Comparison of ENCODE assay signal across 1 cellular context in genomic region chr9:119349548-119349947, GRCh38.
TF ChIP-seq lines count a peak whose summit lies in the region.

No MANE protein-coding gene starts in this region.

TF ChIP-seq in GM23338, 12 proteins besides CTCF, POLR2A, EP300 and RAD21 (continued from another document):
- TF ChIP-seq, protein P1, sequence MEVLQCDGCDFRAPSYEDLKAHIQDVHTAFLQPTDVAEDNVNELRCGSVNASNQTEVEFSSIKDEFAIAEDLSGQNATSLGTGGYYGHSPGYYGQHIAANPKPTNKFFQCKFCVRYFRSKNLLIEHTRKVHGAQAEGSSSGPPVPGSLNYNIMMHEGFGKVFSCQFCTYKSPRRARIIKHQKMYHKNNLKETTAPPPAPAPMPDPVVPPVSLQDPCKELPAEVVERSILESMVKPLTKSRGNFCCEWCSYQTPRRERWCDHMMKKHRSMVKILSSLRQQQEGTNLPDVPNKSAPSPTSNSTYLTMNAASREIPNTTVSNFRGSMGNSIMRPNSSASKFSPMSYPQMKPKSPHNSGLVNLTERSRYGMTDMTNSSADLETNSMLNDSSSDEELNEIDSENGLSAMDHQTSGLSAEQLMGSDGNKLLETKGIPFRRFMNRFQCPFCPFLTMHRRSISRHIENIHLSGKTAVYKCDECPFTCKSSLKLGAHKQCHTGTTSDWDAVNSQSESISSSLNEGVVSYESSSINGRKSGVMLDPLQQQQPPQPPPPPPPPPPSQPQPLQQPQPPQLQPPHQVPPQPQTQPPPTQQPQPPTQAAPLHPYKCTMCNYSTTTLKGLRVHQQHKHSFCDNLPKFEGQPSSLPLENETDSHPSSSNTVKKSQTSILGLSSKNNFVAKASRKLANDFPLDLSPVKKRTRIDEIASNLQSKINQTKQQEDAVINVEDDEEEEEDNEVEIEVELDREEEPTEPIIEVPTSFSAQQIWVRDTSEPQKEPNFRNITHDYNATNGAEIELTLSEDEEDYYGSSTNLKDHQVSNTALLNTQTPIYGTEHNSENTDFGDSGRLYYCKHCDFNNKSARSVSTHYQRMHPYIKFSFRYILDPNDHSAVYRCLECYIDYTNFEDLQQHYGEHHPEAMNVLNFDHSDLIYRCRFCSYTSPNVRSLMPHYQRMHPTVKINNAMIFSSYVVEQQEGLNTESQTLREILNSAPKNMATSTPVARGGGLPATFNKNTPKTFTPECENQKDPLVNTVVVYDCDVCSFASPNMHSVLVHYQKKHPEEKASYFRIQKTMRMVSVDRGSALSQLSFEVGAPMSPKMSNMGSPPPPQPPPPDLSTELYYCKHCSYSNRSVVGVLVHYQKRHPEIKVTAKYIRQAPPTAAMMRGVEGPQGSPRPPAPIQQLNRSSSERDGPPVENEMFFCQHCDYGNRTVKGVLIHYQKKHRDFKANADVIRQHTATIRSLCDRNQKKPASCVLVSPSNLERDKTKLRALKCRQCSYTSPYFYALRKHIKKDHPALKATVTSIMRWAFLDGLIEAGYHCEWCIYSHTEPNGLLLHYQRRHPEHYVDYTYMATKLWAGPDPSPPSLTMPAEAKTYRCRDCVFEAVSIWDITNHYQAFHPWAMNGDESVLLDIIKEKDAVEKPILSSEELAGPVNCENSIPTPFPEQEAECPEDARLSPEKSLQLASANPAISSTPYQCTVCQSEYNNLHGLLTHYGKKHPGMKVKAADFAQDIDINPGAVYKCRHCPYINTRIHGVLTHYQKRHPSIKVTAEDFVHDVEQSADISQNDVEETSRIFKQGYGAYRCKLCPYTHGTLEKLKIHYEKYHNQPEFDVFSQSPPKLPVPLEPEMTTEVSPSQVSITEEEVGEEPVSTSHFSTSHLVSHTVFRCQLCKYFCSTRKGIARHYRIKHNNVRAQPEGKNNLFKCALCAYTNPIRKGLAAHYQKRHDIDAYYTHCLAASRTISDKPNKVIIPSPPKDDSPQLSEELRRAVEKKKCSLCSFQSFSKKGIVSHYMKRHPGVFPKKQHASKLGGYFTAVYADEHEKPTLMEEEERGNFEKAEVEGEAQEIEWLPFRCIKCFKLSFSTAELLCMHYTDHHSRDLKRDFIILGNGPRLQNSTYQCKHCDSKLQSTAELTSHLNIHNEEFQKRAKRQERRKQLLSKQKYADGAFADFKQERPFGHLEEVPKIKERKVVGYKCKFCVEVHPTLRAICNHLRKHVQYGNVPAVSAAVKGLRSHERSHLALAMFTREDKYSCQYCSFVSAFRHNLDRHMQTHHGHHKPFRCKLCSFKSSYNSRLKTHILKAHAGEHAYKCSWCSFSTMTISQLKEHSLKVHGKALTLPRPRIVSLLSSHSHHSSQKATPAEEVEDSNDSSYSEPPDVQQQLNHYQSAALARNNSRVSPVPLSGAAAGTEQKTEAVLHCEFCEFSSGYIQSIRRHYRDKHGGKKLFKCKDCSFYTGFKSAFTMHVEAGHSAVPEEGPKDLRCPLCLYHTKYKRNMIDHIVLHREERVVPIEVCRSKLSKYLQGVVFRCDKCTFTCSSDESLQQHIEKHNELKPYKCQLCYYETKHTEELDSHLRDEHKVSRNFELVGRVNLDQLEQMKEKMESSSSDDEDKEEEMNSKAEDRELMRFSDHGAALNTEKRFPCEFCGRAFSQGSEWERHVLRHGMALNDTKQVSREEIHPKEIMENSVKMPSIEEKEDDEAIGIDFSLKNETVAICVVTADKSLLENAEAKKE (CRISPR knock-in tag; IDR thresholded peaks at IDR 0.05): no peak
- TF ChIP-seq ZNF114 (CRISPR knock-in tag; IDR thresholded peaks at IDR 0.05): no peak
- TF ChIP-seq, protein P2, sequence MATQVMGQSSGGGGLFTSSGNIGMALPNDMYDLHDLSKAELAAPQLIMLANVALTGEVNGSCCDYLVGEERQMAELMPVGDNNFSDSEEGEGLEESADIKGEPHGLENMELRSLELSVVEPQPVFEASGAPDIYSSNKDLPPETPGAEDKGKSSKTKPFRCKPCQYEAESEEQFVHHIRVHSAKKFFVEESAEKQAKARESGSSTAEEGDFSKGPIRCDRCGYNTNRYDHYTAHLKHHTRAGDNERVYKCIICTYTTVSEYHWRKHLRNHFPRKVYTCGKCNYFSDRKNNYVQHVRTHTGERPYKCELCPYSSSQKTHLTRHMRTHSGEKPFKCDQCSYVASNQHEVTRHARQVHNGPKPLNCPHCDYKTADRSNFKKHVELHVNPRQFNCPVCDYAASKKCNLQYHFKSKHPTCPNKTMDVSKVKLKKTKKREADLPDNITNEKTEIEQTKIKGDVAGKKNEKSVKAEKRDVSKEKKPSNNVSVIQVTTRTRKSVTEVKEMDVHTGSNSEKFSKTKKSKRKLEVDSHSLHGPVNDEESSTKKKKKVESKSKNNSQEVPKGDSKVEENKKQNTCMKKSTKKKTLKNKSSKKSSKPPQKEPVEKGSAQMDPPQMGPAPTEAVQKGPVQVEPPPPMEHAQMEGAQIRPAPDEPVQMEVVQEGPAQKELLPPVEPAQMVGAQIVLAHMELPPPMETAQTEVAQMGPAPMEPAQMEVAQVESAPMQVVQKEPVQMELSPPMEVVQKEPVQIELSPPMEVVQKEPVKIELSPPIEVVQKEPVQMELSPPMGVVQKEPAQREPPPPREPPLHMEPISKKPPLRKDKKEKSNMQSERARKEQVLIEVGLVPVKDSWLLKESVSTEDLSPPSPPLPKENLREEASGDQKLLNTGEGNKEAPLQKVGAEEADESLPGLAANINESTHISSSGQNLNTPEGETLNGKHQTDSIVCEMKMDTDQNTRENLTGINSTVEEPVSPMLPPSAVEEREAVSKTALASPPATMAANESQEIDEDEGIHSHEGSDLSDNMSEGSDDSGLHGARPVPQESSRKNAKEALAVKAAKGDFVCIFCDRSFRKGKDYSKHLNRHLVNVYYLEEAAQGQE (IDR thresholded peaks at IDR 0.05; ENCODE audit: unreplicated experiment): no peak
